In the genomic region with DNA sequence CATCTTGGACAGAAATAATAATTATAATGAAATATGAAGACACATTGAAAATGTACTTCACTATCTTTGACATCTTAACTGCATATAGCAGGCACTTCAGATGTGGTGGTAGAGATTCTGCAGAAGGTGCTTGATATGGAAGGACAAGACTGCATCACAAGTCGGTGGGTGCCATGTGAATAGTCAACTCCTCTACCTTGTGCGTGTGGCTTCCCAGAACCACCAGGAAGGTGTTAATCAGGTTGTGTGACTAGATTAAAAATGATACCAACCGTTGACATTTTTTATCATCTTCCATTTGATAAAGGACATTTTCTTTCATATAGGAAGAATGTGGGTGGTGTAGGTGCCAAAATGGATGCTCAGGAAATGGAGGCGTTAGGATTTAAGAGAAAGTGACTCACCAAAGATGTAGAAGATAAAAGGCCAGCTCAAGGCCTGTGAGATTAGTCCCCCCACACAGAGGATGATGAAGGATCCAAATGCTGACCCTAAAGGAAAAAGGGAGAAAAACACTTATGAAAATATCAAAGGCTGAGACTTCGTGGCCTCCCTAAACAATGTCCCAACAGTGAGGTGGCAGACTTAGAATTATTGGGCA, we compare ENCODE assay signal across 15 cellular contexts. TPM values are rescaled to one million over a fixed set of nuclear protein-coding genes. Genes with fewer than 3 reads are reported as not detected.
DNase-seq lines count a peak whose midpoint lies in the region; ATAC-seq lines count a peak whose summit lies in the region.
"Had no signal": no experiment of that assay in that cellular context is flagged by ENCODE, and none has a peak within 500 bp of the region (broad histone marks: within the 10 kb centered on the region; RNA-seq: fewer than 3 reads in every experiment).

No MANE protein-coding gene starts in this region.

- peaks cover 4% of the 10 kb centered on the region for H3K36me3 Mint-ChIP-seq in activated CD4-positive, alpha-beta T cell treated with anti-CD3 and anti-CD28 coated beads, Interleukin-2, amount 10 ng/mL, durations not matched to agents 24 days and 14 days (ENCODE audit: low read depth)
- H3K36me3 Mint-ChIP-seq in activated CD4-positive, alpha-beta T cell treated with anti-CD3 and anti-CD28 coated beads, Interleukin-2, amount 10 ng/mL, durations not matched to agents 7 days and 5 days (ENCODE audit: low read depth), result no peaks in the 10 kb centered on the region
- peaks cover 2% of the 10 kb centered on the region for H3K36me3 Mint-ChIP-seq in activated naive CD8-positive, alpha-beta T cell

- POLR2A ChIA-PET in activated CD4-positive, alpha-beta T cell treated with anti-CD3 and anti-CD28 coated beads, Interleukin-2, amount 10 ng/mL, durations not matched to agents 7 days and 5 days (lab: Charles Lee), result no interaction called here

- intact Hi-C loops in activated CD4-positive, alpha-beta T cell treated with anti-CD3 and anti-CD28 coated beads, Interleukin-2, amount 10 ng/mL, durations not matched to agents 24 days and 14 days (cut with micrococcal nuclease), result no loop called here

- CTCF ChIA-PET in activated CD4-positive, alpha-beta T cell treated with anti-CD3 and anti-CD28 coated beads, Interleukin-2, amount 10 ng/mL, durations not matched to agents 7 days and 5 days (lab: Charles Lee), result interaction anchor here (0.5 kb wide), 1 partner anchor 46 kb away, joined by 3 read pairs; no protein-coding TSS in a partner anchor

- H3K27me3 Mint-ChIP-seq in activated CD4-positive, alpha-beta T cell treated with anti-CD3 and anti-CD28 coated beads, Interleukin-2, amount 10 ng/mL, durations not matched to agents 24 days and 14 days, result no peaks in the 10 kb centered on the region
- no peaks in the 10 kb centered on the region for H3K27me3 Mint-ChIP-seq in activated CD4-positive, alpha-beta T cell treated with anti-CD3 and anti-CD28 coated beads, Interleukin-2, amount 10 ng/mL, durations not matched to agents 7 days and 5 days
- no peaks in the 10 kb centered on the region for H3K27me3 Mint-ChIP-seq in activated naive CD8-positive, alpha-beta T cell

- DNase-seq in activated CD4-positive, alpha-beta T cell treated with anti-CD3 and anti-CD28 coated beads, Interleukin-2, amount 10 ng/mL, durations not matched to agents 24 days and 14 days, result no peak
- DNase-seq in activated CD4-positive, alpha-beta T cell treated with anti-CD3 and anti-CD28 coated beads, Interleukin-2, amount 10 ng/mL, durations not matched to agents 7 days and 5 days, result no peak
- DNase-seq in stimulated activated CD4-positive, alpha-beta T cell treated with anti-CD3 and anti-CD28 coated beads, Interleukin-15, amount 100 ng/mL, for 24 hours, result peak; percentile 55
- DNase-seq in stimulated activated CD4-positive, alpha-beta T cell treated with anti-CD3 and anti-CD28 coated beads, Interleukin-12 subunit alpha, Interleukin-12 subunit beta, amount 100 ng/mL, for 4 hours, result no peak
- DNase-seq in epidermal melanocyte (ENCODE audit: insufficient read length, low spot score), result no peak
- no peak for DNase-seq in NCI-H2227 treated with DMSO at 0.1 percent for 48 hours (lab: John Stamatoyannopoulos, UW)
- DNase-seq: Caco-2, H9, Karpas-422, MM.1S, NCI-H1105, NCI-H1694 treated with DMSO at 0.1 percent for 48 hours, NCI-H69 had no signal

- peak overlapping the region; percentile 39 for H3K27ac Mint-ChIP-seq in activated CD4-positive, alpha-beta T cell treated with anti-CD3 and anti-CD28 coated beads, Interleukin-2, amount 10 ng/mL, durations not matched to agents 24 days and 14 days
- H3K27ac Mint-ChIP-seq in activated CD4-positive, alpha-beta T cell treated with anti-CD3 and anti-CD28 coated beads, Interleukin-2, amount 10 ng/mL, durations not matched to agents 7 days and 5 days, result no peak overlapping the region
- peak overlapping the region; percentile 65 for H3K27ac Mint-ChIP-seq in activated naive CD8-positive, alpha-beta T cell
- H3K27ac Mint-ChIP-seq: H9 had no signal

- no peak overlapping the region for H3K4me3 Mint-ChIP-seq in activated CD4-positive, alpha-beta T cell treated with anti-CD3 and anti-CD28 coated beads, Interleukin-2, amount 10 ng/mL, durations not matched to agents 24 days and 14 days
- H3K4me3 Mint-ChIP-seq in activated CD4-positive, alpha-beta T cell treated with anti-CD3 and anti-CD28 coated beads, Interleukin-2, amount 10 ng/mL, durations not matched to agents 7 days and 5 days, result no peak overlapping the region
- H3K4me3 Mint-ChIP-seq in activated naive CD8-positive, alpha-beta T cell, result no peak overlapping the region
- H3K4me3 Mint-ChIP-seq: H9 had no signal

- peaks cover 19% of the 10 kb centered on the region for H3K9me3 Mint-ChIP-seq in activated CD4-positive, alpha-beta T cell treated with anti-CD3 and anti-CD28 coated beads, Interleukin-2, amount 10 ng/mL, durations not matched to agents 24 days and 14 days
- peaks cover 7% of the 10 kb centered on the region for H3K9me3 Mint-ChIP-seq in activated CD4-positive, alpha-beta T cell treated with anti-CD3 and anti-CD28 coated beads, Interleukin-2, amount 10 ng/mL, durations not matched to agents 7 days and 5 days
- H3K9me3 Mint-ChIP-seq in activated naive CD8-positive, alpha-beta T cell (ENCODE audit: low read depth), result no peaks in the 10 kb centered on the region
- H3K9me3 Mint-ChIP-seq: H9 had no signal

- peaks cover 20% of the 10 kb centered on the region for H3K4me1 Mint-ChIP-seq in activated CD4-positive, alpha-beta T cell treated with anti-CD3 and anti-CD28 coated beads, Interleukin-2, amount 10 ng/mL, durations not matched to agents 24 days and 14 days
- H3K4me1 Mint-ChIP-seq in activated CD4-positive, alpha-beta T cell treated with anti-CD3 and anti-CD28 coated beads, Interleukin-2, amount 10 ng/mL, durations not matched to agents 7 days and 5 days, result peaks cover 3% of the 10 kb centered on the region
- H3K4me1 Mint-ChIP-seq in activated naive CD8-positive, alpha-beta T cell (ENCODE audit: low read depth), result peaks cover 9% of the 10 kb centered on the region

- no peak for ATAC-seq in HG03045 (IDR thresholded peaks at IDR 0.05; ENCODE audit: unreplicated experiment)

RNA-seq across cellular contexts. Expression of gene SLC17A2, which starts 12.3 kb away (rescaled TPM):
- 0.14 TPM in 1 of 2 replicates, not detected in the other for total RNA-seq in activated CD4-positive, alpha-beta T cell treated with anti-CD3 and anti-CD28 coated beads, Interleukin-2, amount 10 ng/mL, durations not matched to agents 24 days and 14 days
- total RNA-seq in activated CD4-positive, alpha-beta T cell treated with anti-CD3 and anti-CD28 coated beads, Interleukin-2, amount 10 ng/mL, durations not matched to agents 7 days and 5 days, result not detected
- total RNA-seq: Caco-2, H9 had no signal

RNA-seq across cellular contexts. Expression of gene SLC17A3, which starts 44.1 kb away (rescaled TPM):
- 0.58 and 0.99 TPM in 2 replicates for total RNA-seq in activated CD4-positive, alpha-beta T cell treated with anti-CD3 and anti-CD28 coated beads, Interleukin-2, amount 10 ng/mL, durations not matched to agents 24 days and 14 days
- total RNA-seq in activated CD4-positive, alpha-beta T cell treated with anti-CD3 and anti-CD28 coated beads, Interleukin-2, amount 10 ng/mL, durations not matched to agents 7 days and 5 days, result under 1 TPM; 0.62 to 0.75 TPM
- total RNA-seq: Caco-2, H9 had no signal

RNA-seq across cellular contexts. Expression of gene TRIM38, which starts 44.4 kb away (rescaled TPM):
- 23.0 and 24.5 TPM in 2 replicates for total RNA-seq in activated CD4-positive, alpha-beta T cell treated with anti-CD3 and anti-CD28 coated beads, Interleukin-2, amount 10 ng/mL, durations not matched to agents 24 days and 14 days
- 10 to 100 TPM; 25.4 to 27.6 TPM for total RNA-seq in activated CD4-positive, alpha-beta T cell treated with anti-CD3 and anti-CD28 coated beads, Interleukin-2, amount 10 ng/mL, durations not matched to agents 7 days and 5 days
